In the genomic region with DNA sequence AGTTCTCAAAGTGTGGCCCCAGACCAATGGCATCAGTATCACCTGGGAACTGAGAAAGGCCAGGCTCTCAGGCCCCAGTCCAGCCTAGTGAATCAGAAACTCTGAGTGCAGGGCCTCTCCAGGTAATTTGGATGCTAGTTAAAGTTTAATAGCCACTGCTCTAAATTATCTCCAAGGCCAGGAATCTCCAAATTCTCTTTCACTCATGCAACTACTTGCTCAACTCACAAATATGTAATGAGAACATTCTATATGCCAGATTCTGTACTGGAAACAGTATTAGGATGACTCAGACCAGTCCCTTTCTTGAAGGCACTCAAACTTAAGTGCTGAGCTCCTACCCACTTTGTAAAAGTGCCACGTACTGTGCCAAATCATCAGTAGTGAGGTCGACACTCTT, we compare ENCODE assay signal across 15 cellular contexts.
DNase-seq lines count a peak whose midpoint lies in the region; TF ChIP-seq lines count a peak whose summit lies in the region.
"Had no signal": no experiment of that assay in that cellular context is flagged by ENCODE, and none has a peak within 500 bp of the region (broad histone marks: within the 10 kb centered on the region; RNA-seq: fewer than 3 reads in every experiment).

No MANE protein-coding gene starts in this region.

- H3K27ac Mint-ChIP-seq in endothelial cell (ENCODE audit: unreplicated experiment), result no peak overlapping the region
- H3K27ac Mint-ChIP-seq: activated naive CD8-positive, alpha-beta T cell treated with anti-CD3 and anti-CD28 coated beads, Interleukin-2, amount 10 ng/mL, durations not matched to agents 7 days and 5 days; CD8-positive, alpha-beta T cell had no signal

- no peak for TF ChIP-seq RAD21 in SK-N-SH (IDR thresholded peaks at IDR 0.05; ENCODE audit: low read length)

- H3K79me2 ChIP-seq in SK-N-SH (ENCODE audit: insufficient read depth), result peaks cover 75% of the 10 kb centered on the region

- H3K9me3 Mint-ChIP-seq in endothelial cell (ENCODE audit: unreplicated experiment), result no peaks in the 10 kb centered on the region
- H3K9me3 Mint-ChIP-seq: activated naive CD8-positive, alpha-beta T cell treated with anti-CD3 and anti-CD28 coated beads, Interleukin-2, amount 10 ng/mL, durations not matched to agents 7 days and 5 days; CD8-positive, alpha-beta T cell had no signal

- no peaks in the 10 kb centered on the region for H3K9me2 ChIP-seq in SK-N-SH

- 19% methylated on average over 2 of the region's 2 CpGs for WGBS in SK-N-SH (ENCODE audit: low lambda C conversion rate)

- CTCF ChIA-PET in SK-N-SH (lab: Yijun Ruan, JAX), result no interaction called here

- peaks cover 20 to 71% of the 10 kb centered on the region in 2 experiments for H3K36me3 ChIP-seq in SK-N-SH (replicated peaks in 1 of 2; ENCODE audit: control insufficient read depth in 1 of 2, insufficient read depth in 2 of 2, low read length in 1 of 2)
- H3K36me3 ChIP-seq: prostate gland had no signal

- H3K4me1 ChIP-seq in SK-N-SH (ENCODE audit: control insufficient read depth in 1 of 2, insufficient read depth in 2 of 2, low read depth in 1 of 2, low read length in 1 of 2), result peaks cover 0 to 56% of the 10 kb centered on the region in 2 experiments; a peak in 2 of 4 replicates
- H3K4me1 ChIP-seq: prostate gland had no signal

- H3K27me3 Mint-ChIP-seq in endothelial cell (ENCODE audit: unreplicated experiment), result peaks cover 1% of the 10 kb centered on the region
- H3K27me3 Mint-ChIP-seq: activated naive CD8-positive, alpha-beta T cell treated with anti-CD3 and anti-CD28 coated beads, Interleukin-2, amount 10 ng/mL, durations not matched to agents 7 days and 5 days had no signal

- H3K4me1 Mint-ChIP-seq in endothelial cell (ENCODE audit: unreplicated experiment), result no peaks in the 10 kb centered on the region
- H3K4me1 Mint-ChIP-seq: activated naive CD8-positive, alpha-beta T cell treated with anti-CD3 and anti-CD28 coated beads, Interleukin-2, amount 10 ng/mL, durations not matched to agents 7 days and 5 days had no signal

- H2AFZ ChIP-seq in SK-N-SH (ENCODE audit: low read depth), result no peak overlapping the region

- TF ChIP-seq CTCF in SK-N-SH (IDR thresholded peaks at IDR 0.05) (no peak), endothelial cell (IDR thresholded peaks at IDR 0.05; ENCODE audit: unreplicated experiment) (no peak)

- peaks cover 40% of the 10 kb centered on the region for H3F3A ChIP-seq in SK-N-SH (replicated peaks; ENCODE audit: insufficient read depth)

- H3K4me3 Mint-ChIP-seq in endothelial cell (ENCODE audit: unreplicated experiment), result no peak overlapping the region
- H3K4me3 Mint-ChIP-seq: activated naive CD8-positive, alpha-beta T cell treated with anti-CD3 and anti-CD28 coated beads, Interleukin-2, amount 10 ng/mL, durations not matched to agents 7 days and 5 days; CD8-positive, alpha-beta T cell had no signal

- POLR2A ChIA-PET in SK-N-SH (lab: Yijun Ruan, JAX), result no interaction called here

- no peaks in the 10 kb centered on the region for H3K27me3 ChIP-seq in SK-N-SH (ENCODE audit: insufficient read depth)

- H4K20me1 ChIP-seq in SK-N-SH (ENCODE audit: insufficient read depth), result peaks cover 8% of the 10 kb centered on the region

- no peaks in the 10 kb centered on the region for H3K9me3 ChIP-seq in SK-N-SH
- H3K9me3 ChIP-seq: prostate gland had no signal

- H3K36me3 Mint-ChIP-seq in endothelial cell (ENCODE audit: low read depth, unreplicated experiment), result no peaks in the 10 kb centered on the region
- H3K36me3 Mint-ChIP-seq: activated naive CD8-positive, alpha-beta T cell treated with anti-CD3 and anti-CD28 coated beads, Interleukin-2, amount 10 ng/mL, durations not matched to agents 7 days and 5 days; CD8-positive, alpha-beta T cell had no signal

- DNase-seq in EH (ENCODE audit: low read depth) (peak; percentile 95), SK-N-SH (no peak), fibroblast of peridontal ligament (ENCODE audit: extremely low read depth) (peak; percentile 88), renal cortical epithelial cell (ENCODE audit: low read depth) (peak; percentile 91), LoVo (ENCODE audit: low spot score) (no peak), endothelial cell (ENCODE audit: low spot score) (no peak), NCI-H82 (lab: John Stamatoyannopoulos, UW) (no peak)
- DNase-seq in activated naive CD4-positive, alpha-beta T cell treated with anti-CD3 and anti-CD28 coated beads, Interleukin-2, amount 50 U/mL, for 16 hours, result no peak
- DNase-seq: activated naive CD8-positive, alpha-beta T cell treated with anti-CD3 and anti-CD28 coated beads, Interleukin-2, amount 10 ng/mL, durations not matched to agents 7 days and 5 days; CD8-positive, alpha-beta T cell; MV-4-11; NCI-H345; stimulated activated CD4-positive, alpha-beta T cell treated with anti-CD3 and anti-CD28 coated beads, Interleukin-4, amount 100 ng/mL, for 1 hour; stimulated activated naive CD4-positive, alpha-beta T cell had no signal

- no peak overlapping the region for H3K4me3 ChIP-seq in SK-N-SH (ENCODE audit: low read depth in 2 of 2, low read length in 1 of 2)
- H3K4me3 ChIP-seq: prostate gland had no signal

- TF ChIP-seq EP300 in SK-N-SH (IDR thresholded peaks at IDR 0.05; ENCODE audit: borderline replicate concordance in 1 of 2, low read depth in 1 of 2, low read length in 1 of 2), result peak in 1 of 2 experiments; percentile 86; a peak in 2 of 4 replicates

- H3K9ac ChIP-seq in SK-N-SH, result peak overlapping the region; percentile 32; the same call in 1 of the 2 replicates

- peak overlapping the region; percentile 22; the same call in 1 of the 2 replicates for H3K4me2 ChIP-seq in SK-N-SH

- peak overlapping the region; percentile 8 to 100; a peak in 3 of 4 replicates for H3K27ac ChIP-seq in SK-N-SH (ENCODE audit: low read depth in 2 of 2, low read length in 1 of 2)
- H3K27ac ChIP-seq: prostate gland had no signal

TF ChIP-seq in SK-N-SH, 30 proteins besides CTCF, POLR2A, EP300 and RAD21:
- peak; percentile 87 for TF ChIP-seq JUND (IDR thresholded peaks at IDR 0.05)
- peak; percentile 84; the same call in 1 of the 2 replicates for TF ChIP-seq TCF12 (IDR thresholded peaks at IDR 0.05)
- no peak for TF ChIP-seq RFX5 (IDR thresholded peaks at IDR 0.05; ENCODE audit: low read length)
- no peak for TF ChIP-seq GATA2 (CRISPR knock-in tag; IDR thresholded peaks at IDR 0.05)
- TF ChIP-seq ELF1 (IDR thresholded peaks at IDR 0.05), result no peak
- peak; percentile 77 for TF ChIP-seq NFIC (IDR thresholded peaks at IDR 0.05; ENCODE audit: borderline replicate concordance)
- TF ChIP-seq RCOR1 (IDR thresholded peaks at IDR 0.05; ENCODE audit: low read length), result no peak
- TF ChIP-seq MAX (IDR thresholded peaks at IDR 0.05; ENCODE audit: low read depth), result 0 out of 2 replicates have a peak, but pooled peaks have one; percentile 19
- peak; percentile 60; the same call in 1 of the 2 replicates for TF ChIP-seq TEAD4 (IDR thresholded peaks at IDR 0.05; ENCODE audit: borderline replicate concordance, insufficient read depth)
- TF ChIP-seq, protein P1, sequence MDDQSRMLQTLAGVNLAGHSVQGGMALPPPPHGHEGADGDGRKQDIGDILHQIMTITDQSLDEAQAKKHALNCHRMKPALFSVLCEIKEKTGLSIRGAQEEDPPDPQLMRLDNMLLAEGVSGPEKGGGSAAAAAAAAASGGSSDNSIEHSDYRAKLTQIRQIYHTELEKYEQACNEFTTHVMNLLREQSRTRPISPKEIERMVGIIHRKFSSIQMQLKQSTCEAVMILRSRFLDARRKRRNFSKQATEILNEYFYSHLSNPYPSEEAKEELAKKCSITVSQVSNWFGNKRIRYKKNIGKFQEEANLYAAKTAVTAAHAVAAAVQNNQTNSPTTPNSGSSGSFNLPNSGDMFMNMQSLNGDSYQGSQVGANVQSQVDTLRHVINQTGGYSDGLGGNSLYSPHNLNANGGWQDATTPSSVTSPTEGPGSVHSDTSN (IDR thresholded peaks at IDR 0.05), result peak; percentile 65
- peak; percentile 90 for TF ChIP-seq FOSL2 (IDR thresholded peaks at IDR 0.05; ENCODE audit: borderline replicate concordance, low read depth)
- peak; percentile 35; the same call in 1 of the 2 replicates for TF ChIP-seq POLR2AphosphoS5 (IDR thresholded peaks at IDR 0.05; ENCODE audit: low read depth, low read length)
TF ChIP-seq in SK-N-SH: peak in this region for 8.

Comparison
In these comparisons a context has a peak if more than half of its experiments do, and no peak if none do; other contexts are left out.
1. DNase-seq: peak in EH (single experiment), fibroblast of peridontal ligament (single experiment) and renal cortical epithelial cell (single experiment); none in SK-N-SH (single experiment), LoVo (single experiment), endothelial cell (single experiment), NCI-H82 (single experiment) and activated naive CD4-positive, alpha-beta T cell treated with anti-CD3 and anti-CD28 coated beads, Interleukin-2, amount 50 U/mL, for 16 hours (single experiment).